Comparison of ENCODE assay signal across 1 cellular context in the genomic region with DNA sequence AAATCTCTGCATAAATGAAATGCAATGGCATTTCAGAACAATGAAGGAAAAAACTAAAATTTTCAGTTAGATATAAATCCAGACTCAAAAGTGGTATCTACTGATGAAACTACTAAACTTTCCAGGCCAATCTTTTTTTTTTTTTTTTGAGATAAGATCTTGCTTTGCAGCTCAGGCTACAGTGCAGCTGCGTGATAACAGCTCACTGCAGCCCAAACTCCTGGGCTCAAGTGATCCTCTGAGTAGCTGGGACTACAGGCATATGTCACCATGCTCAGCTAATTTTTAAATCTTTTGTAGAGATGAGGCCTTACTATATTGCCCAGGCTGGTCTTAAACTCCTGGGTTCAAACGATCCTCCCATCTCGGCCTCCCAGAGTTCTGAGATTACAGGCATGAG.
TF ChIP-seq lines count a peak whose summit lies in the region.

No MANE protein-coding gene starts in this region.

TF ChIP-seq in GM23338, 12 proteins besides CTCF, POLR2A, EP300 and RAD21 (continued from another document):
- TF ChIP-seq, protein P1, sequence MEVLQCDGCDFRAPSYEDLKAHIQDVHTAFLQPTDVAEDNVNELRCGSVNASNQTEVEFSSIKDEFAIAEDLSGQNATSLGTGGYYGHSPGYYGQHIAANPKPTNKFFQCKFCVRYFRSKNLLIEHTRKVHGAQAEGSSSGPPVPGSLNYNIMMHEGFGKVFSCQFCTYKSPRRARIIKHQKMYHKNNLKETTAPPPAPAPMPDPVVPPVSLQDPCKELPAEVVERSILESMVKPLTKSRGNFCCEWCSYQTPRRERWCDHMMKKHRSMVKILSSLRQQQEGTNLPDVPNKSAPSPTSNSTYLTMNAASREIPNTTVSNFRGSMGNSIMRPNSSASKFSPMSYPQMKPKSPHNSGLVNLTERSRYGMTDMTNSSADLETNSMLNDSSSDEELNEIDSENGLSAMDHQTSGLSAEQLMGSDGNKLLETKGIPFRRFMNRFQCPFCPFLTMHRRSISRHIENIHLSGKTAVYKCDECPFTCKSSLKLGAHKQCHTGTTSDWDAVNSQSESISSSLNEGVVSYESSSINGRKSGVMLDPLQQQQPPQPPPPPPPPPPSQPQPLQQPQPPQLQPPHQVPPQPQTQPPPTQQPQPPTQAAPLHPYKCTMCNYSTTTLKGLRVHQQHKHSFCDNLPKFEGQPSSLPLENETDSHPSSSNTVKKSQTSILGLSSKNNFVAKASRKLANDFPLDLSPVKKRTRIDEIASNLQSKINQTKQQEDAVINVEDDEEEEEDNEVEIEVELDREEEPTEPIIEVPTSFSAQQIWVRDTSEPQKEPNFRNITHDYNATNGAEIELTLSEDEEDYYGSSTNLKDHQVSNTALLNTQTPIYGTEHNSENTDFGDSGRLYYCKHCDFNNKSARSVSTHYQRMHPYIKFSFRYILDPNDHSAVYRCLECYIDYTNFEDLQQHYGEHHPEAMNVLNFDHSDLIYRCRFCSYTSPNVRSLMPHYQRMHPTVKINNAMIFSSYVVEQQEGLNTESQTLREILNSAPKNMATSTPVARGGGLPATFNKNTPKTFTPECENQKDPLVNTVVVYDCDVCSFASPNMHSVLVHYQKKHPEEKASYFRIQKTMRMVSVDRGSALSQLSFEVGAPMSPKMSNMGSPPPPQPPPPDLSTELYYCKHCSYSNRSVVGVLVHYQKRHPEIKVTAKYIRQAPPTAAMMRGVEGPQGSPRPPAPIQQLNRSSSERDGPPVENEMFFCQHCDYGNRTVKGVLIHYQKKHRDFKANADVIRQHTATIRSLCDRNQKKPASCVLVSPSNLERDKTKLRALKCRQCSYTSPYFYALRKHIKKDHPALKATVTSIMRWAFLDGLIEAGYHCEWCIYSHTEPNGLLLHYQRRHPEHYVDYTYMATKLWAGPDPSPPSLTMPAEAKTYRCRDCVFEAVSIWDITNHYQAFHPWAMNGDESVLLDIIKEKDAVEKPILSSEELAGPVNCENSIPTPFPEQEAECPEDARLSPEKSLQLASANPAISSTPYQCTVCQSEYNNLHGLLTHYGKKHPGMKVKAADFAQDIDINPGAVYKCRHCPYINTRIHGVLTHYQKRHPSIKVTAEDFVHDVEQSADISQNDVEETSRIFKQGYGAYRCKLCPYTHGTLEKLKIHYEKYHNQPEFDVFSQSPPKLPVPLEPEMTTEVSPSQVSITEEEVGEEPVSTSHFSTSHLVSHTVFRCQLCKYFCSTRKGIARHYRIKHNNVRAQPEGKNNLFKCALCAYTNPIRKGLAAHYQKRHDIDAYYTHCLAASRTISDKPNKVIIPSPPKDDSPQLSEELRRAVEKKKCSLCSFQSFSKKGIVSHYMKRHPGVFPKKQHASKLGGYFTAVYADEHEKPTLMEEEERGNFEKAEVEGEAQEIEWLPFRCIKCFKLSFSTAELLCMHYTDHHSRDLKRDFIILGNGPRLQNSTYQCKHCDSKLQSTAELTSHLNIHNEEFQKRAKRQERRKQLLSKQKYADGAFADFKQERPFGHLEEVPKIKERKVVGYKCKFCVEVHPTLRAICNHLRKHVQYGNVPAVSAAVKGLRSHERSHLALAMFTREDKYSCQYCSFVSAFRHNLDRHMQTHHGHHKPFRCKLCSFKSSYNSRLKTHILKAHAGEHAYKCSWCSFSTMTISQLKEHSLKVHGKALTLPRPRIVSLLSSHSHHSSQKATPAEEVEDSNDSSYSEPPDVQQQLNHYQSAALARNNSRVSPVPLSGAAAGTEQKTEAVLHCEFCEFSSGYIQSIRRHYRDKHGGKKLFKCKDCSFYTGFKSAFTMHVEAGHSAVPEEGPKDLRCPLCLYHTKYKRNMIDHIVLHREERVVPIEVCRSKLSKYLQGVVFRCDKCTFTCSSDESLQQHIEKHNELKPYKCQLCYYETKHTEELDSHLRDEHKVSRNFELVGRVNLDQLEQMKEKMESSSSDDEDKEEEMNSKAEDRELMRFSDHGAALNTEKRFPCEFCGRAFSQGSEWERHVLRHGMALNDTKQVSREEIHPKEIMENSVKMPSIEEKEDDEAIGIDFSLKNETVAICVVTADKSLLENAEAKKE (CRISPR knock-in tag; IDR thresholded peaks at IDR 0.05), result no peak
- TF ChIP-seq STAT1 (IDR thresholded peaks at IDR 0.05; ENCODE audit: unreplicated experiment) (no peak), EZH2 (IDR thresholded peaks at IDR 0.05; ENCODE audit: low read depth, unreplicated experiment) (no peak), NANOG (IDR thresholded peaks at IDR 0.05; ENCODE audit: borderline replicate concordance) (no peak), JUNB (IDR thresholded peaks at IDR 0.05; ENCODE audit: unreplicated experiment) (no peak)
- TF ChIP-seq, protein P2, sequence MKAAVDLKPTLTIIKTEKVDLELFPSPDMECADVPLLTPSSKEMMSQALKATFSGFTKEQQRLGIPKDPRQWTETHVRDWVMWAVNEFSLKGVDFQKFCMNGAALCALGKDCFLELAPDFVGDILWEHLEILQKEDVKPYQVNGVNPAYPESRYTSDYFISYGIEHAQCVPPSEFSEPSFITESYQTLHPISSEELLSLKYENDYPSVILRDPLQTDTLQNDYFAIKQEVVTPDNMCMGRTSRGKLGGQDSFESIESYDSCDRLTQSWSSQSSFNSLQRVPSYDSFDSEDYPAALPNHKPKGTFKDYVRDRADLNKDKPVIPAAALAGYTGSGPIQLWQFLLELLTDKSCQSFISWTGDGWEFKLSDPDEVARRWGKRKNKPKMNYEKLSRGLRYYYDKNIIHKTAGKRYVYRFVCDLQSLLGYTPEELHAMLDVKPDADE (IDR thresholded peaks at IDR 0.05), result no peak
